Comparison of ENCODE assay signal across 8 cellular contexts in the genomic region with DNA sequence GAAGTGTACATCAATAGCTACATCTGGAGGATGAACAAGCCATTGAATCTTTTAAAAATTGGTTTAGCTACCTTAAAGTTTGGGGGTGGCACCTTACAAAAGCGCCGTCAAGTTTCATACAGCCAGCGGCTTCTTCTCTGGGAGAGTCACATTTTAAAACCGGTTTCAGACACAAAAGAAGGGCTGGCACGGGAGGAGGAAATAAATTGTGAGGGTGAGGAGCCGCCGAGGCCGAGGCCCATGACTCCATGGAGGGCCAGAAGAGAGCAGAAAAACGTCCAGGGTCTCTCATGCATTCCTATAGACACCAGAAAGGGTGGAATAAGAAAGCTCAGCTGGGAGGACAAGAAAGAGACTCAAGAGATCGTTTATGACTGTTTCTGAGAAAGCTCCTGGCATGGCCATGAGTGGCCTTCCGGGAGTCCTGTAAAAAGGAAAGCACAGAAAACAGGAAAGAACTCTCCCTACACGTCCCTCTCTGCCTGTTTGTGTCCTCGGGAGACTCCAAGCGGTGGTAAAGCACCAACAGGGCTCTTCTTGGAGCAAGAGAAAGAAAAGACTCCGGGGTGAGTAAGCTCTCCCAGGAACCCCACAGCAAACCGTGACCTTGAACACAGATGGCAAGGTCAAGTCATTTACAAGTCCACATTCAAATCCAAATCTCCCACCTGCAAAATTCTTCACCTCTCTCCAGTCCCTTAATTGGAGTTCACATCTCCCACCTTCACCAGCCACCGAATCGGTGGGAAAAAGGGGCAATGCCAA. TPM values are rescaled to one million over a fixed set of nuclear protein-coding genes. Genes with fewer than 3 reads are reported as not detected.
DNase-seq lines count a peak whose midpoint lies in the region; ATAC-seq and TF ChIP-seq lines count a peak whose summit lies in the region.

No MANE protein-coding gene starts in this region.

- H3K27ac ChIP-seq in HUES48 (ENCODE audit: low read depth, low read length): peak overlapping the region; percentile 75

- H3K9me3 Mint-ChIP-seq in activated CD8-positive, alpha-beta T cell treated with anti-CD3 and anti-CD28 coated beads, Interleukin-2, amount 10 ng/mL, durations not matched to agents 7 days and 5 days (ENCODE audit: insufficient read depth): no peaks in the 10 kb centered on the region
- no peaks in the 10 kb centered on the region for H3K9me3 Mint-ChIP-seq in nephron

- no peaks in the 10 kb centered on the region for H3K9me3 ChIP-seq in HUES48 (ENCODE audit: control insufficient read depth, insufficient read depth, low read length)

- POLR2A ChIA-PET in activated CD8-positive, alpha-beta T cell treated with anti-CD3 and anti-CD28 coated beads, Interleukin-2, amount 10 ng/mL, durations not matched to agents 7 days and 5 days (lab: Charles Lee): interaction anchor here (0.9 to 5.0 kb wide), 5 partner anchors 11 to 68 kb away, joined by 3 to 46 read pairs (median 6); a partner anchor contains a TSS

- H3K4me1 ChIP-seq in HUES48 (ENCODE audit: control insufficient read depth, insufficient read depth, low read length): peaks cover 41% of the 10 kb centered on the region

- H3K4me3 ChIP-seq in HUES48 (ENCODE audit: low read depth, low read length) (peak overlapping the region; percentile 93), fibroblast of villous mesenchyme (ENCODE audit: low read depth, low read length) (peak overlapping the region; percentile 78)

- no peak for ATAC-seq in activated CD8-positive, alpha-beta T cell treated with anti-CD3 and anti-CD28 coated beads, Interleukin-2, amount 10 ng/mL, durations not matched to agents 7 days and 5 days

- DNase-seq in COLO829 (ENCODE audit: low spot score) (peak; percentile 63), fibroblast of villous mesenchyme (ENCODE audit: low read depth) (peak; percentile 88), D341Med (ENCODE audit: low spot score) (no peak), NCI-H187 (lab: John Stamatoyannopoulos, UW) (no peak), OCI-M2 (lab: John Stamatoyannopoulos, UW; ENCODE audit: unreplicated experiment) (no peak)
- DNase-seq in activated CD8-positive, alpha-beta T cell treated with anti-CD3 and anti-CD28 coated beads, Interleukin-2, amount 10 ng/mL, durations not matched to agents 7 days and 5 days: no peak

- H3K4me1 Mint-ChIP-seq in activated CD8-positive, alpha-beta T cell treated with anti-CD3 and anti-CD28 coated beads, Interleukin-2, amount 10 ng/mL, durations not matched to agents 7 days and 5 days (ENCODE audit: low read depth): peaks cover 38% of the 10 kb centered on the region
- H3K4me1 Mint-ChIP-seq in nephron: peaks cover 57% of the 10 kb centered on the region

- H3K36me3 Mint-ChIP-seq in activated CD8-positive, alpha-beta T cell treated with anti-CD3 and anti-CD28 coated beads, Interleukin-2, amount 10 ng/mL, durations not matched to agents 7 days and 5 days (ENCODE audit: low read depth): peaks cover 27% of the 10 kb centered on the region
- peaks cover 14% of the 10 kb centered on the region for H3K36me3 Mint-ChIP-seq in nephron (ENCODE audit: low read depth)

- peaks cover 32% of the 10 kb centered on the region for H3K36me3 ChIP-seq in HUES48 (ENCODE audit: control insufficient read depth, insufficient read depth, low read length)

- CTCF ChIA-PET in activated CD8-positive, alpha-beta T cell treated with anti-CD3 and anti-CD28 coated beads, Interleukin-2, amount 10 ng/mL, durations not matched to agents 7 days and 5 days (lab: Charles Lee): interaction anchor here (0.7 to 3.7 kb wide), 16 partner anchors 8 to 260 kb away, joined by 3 to 24 read pairs (median 4); a partner anchor contains a TSS

- peak overlapping the region; percentile 75 for H3K4me3 Mint-ChIP-seq in activated CD8-positive, alpha-beta T cell treated with anti-CD3 and anti-CD28 coated beads, Interleukin-2, amount 10 ng/mL, durations not matched to agents 7 days and 5 days
- peak overlapping the region; percentile 85 to 92 (median 91) for H3K4me3 Mint-ChIP-seq in nephron

- H3K27ac Mint-ChIP-seq in activated CD8-positive, alpha-beta T cell treated with anti-CD3 and anti-CD28 coated beads, Interleukin-2, amount 10 ng/mL, durations not matched to agents 7 days and 5 days: peak overlapping the region; percentile 91
- H3K27ac Mint-ChIP-seq in nephron: peak overlapping the region; percentile 85 to 95 (median 89)

- peaks cover 18% of the 10 kb centered on the region for H3K27me3 Mint-ChIP-seq in activated CD8-positive, alpha-beta T cell treated with anti-CD3 and anti-CD28 coated beads, Interleukin-2, amount 10 ng/mL, durations not matched to agents 7 days and 5 days (ENCODE audit: low read depth)
- peaks cover 36% of the 10 kb centered on the region for H3K27me3 Mint-ChIP-seq in nephron (ENCODE audit: low read depth)

- H3K27me3 ChIP-seq in HUES48 (ENCODE audit: control insufficient read depth, insufficient read depth, low read length): no peaks in the 10 kb centered on the region

- peak; percentile 55 for TF ChIP-seq CTCF in fibroblast of villous mesenchyme (IDR thresholded peaks at IDR 0.05; ENCODE audit: insufficient read depth, low read depth, low read length)
- TF ChIP-seq CTCF in nephron (IDR thresholded peaks at IDR 0.05; ENCODE audit: unreplicated experiment in 3 of 3): peak; percentile 15 to 25 (median 20)

- peak overlapping the region; percentile 97 for H3K9ac ChIP-seq in HUES48 (ENCODE audit: low read depth, low read length)

RNA-seq across cellular contexts. Expression of a gene that starts 1.8 kb away (rescaled TPM):
- 10 to 100 TPM; 10.0 to 10.4 TPM for total RNA-seq in activated CD8-positive, alpha-beta T cell treated with anti-CD3 and anti-CD28 coated beads, Interleukin-2, amount 10 ng/mL, durations not matched to agents 7 days and 5 days
- total RNA-seq in fibroblast of villous mesenchyme: 5.2 and 5.8 TPM in 2 replicates

RNA-seq across cellular contexts. Expression of a gene that starts 13.7 kb away (rescaled TPM):
- total RNA-seq in activated CD8-positive, alpha-beta T cell treated with anti-CD3 and anti-CD28 coated beads, Interleukin-2, amount 10 ng/mL, durations not matched to agents 7 days and 5 days: 1 to 10 TPM; 4.2 to 4.4 TPM
- 1.7 and 2.3 TPM in 2 replicates for total RNA-seq in fibroblast of villous mesenchyme

RNA-seq across cellular contexts. Expression of a gene that starts 40.3 kb away (rescaled TPM):
- 10 to 100 TPM; 42.6 to 51.2 TPM for total RNA-seq in activated CD8-positive, alpha-beta T cell treated with anti-CD3 and anti-CD28 coated beads, Interleukin-2, amount 10 ng/mL, durations not matched to agents 7 days and 5 days
- 8.1 and 13.4 TPM in 2 replicates for total RNA-seq in fibroblast of villous mesenchyme

Comparison
In these comparisons a context has a peak if more than half of its experiments do, and no peak if none do; other contexts are left out.
1. DNase-seq: peak in COLO829 (single experiment) and fibroblast of villous mesenchyme (single experiment); none in activated CD8-positive, alpha-beta T cell treated with anti-CD3 and anti-CD28 coated beads, Interleukin-2, amount 10 ng/mL, durations not matched to agents 7 days and 5 days (single experiment), D341Med (single experiment), NCI-H187 (0 of 2) and OCI-M2 (single experiment).